4 cellular contexts compared by ENCODE assay signal in the genomic region with DNA sequence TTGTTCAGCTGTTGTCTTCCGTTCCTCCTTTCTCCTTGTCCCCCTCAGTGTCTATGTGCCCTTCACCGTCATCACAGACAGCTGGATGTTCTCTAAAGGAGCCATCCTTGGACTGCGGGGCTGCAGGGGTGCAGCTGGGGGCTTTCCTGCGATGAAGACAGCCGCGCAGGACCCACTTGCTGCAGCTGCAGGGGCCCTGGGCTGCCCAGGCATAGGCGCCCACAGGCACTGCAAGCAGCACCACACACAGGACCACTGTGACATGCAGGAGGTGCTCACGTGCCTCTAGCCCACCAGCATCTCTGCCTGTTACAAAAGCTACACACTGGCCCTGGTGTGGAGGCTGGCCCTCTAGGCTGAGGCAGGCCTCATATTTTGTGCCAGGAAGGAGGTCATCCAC. TPM values are rescaled to one million over a fixed set of nuclear protein-coding genes. Genes with fewer than 3 reads are reported as not detected.
"Had no signal": no experiment of that assay in that cellular context is flagged by ENCODE, and none has a peak within 500 bp of the region (broad histone marks: within the 10 kb centered on the region; RNA-seq: fewer than 3 reads in every experiment).

No MANE protein-coding gene starts in this region.

- H3K4me3 ChIP-seq: GM12878 had no signal

- DNase-seq: GDM1, GF-D8 had no signal

- ATAC-seq: GM12878 had no signal

RNA-seq across cellular contexts. Expression of gene LRIT2, which starts 3.4 kb away (rescaled TPM):
- total RNA-seq: G401, GM12878 had no signal
- polyA plus RNA-seq: GM12878 had no signal

RNA-seq across cellular contexts. Expression of gene LRIT1, which starts 19.4 kb away (rescaled TPM):
- total RNA-seq: G401, GM12878 had no signal
- polyA plus RNA-seq: GM12878 had no signal

RNA-seq across cellular contexts. Expression of gene RGR, which starts 22.9 kb away (rescaled TPM):
- total RNA-seq: G401, GM12878 had no signal
- polyA plus RNA-seq: GM12878 had no signal

RNA-seq across cellular contexts. Expression of gene CDHR1, which starts 27.6 kb away (rescaled TPM):
- total RNA-seq: G401 had no signal

RNA-seq across cellular contexts. Expression of gene GPR15LG, which starts 48.3 kb away (rescaled TPM):
- total RNA-seq: G401 had no signal
